Comparison of ENCODE assay signal across 21 cellular contexts in the genomic region with DNA sequence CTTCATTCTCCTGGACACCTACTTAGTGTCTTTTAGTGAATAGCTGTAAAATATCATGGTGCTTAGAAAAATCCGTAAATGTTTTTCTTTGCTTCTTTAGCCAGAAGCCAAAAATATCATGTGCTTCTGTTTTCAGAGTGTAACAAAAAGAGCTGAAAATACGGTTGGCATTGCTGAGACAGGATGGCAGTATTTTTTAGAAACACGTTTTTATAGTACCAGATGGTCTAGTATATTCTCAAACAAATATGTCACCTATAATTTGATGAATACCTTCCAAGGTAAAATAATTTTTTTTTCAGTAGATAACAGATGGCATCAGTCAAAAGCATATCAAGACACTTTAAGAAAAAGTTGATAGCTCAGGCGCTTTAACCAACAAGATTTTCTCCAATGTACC.
"Had no signal": no experiment of that assay in that cellular context is flagged by ENCODE, and none has a peak within 500 bp of the region (broad histone marks: within the 10 kb centered on the region; RNA-seq: fewer than 3 reads in every experiment).

No MANE protein-coding gene starts in this region.

- H3K27ac ChIP-seq: epithelial cell of prostate, esophagus muscularis mucosa, gastrocnemius medialis, heart right ventricle, psoas muscle, right lobe of liver, spleen, testis, tibial nerve had no signal

- H3K4me1 ChIP-seq: esophagus muscularis mucosa, gastrocnemius medialis, heart right ventricle, psoas muscle, right lobe of liver, spleen, testis, tibial nerve had no signal

- H3K4me3 ChIP-seq: esophagus muscularis mucosa, gastrocnemius medialis, heart right ventricle, psoas muscle, right lobe of liver, spleen, testis, tibial nerve had no signal

- DNase-seq: effector memory CD8-positive, alpha-beta T cell; gastrocnemius medialis; heart right ventricle; hypothalamus; islet precursor cell; mammary epithelial cell; naive thymus-derived CD4-positive, alpha-beta T cell; nephron progenitor cell; psoas muscle; retina; right lobe of liver; spleen; stimulated activated CD4-positive, alpha-beta T cell treated with anti-CD3 and anti-CD28 coated beads, Interleukin-15, amount 100 ng/mL, for 24 hours; stimulated activated CD4-positive, alpha-beta T cell treated with anti-CD3 and anti-CD28 coated beads, Interleukin-1b, Interleukin-23, amount 100 ng/mL, for 48 hours; stimulated activated CD4-positive, alpha-beta T cell treated with anti-CD3 and anti-CD28 coated beads, Interleukin-4, amount 100 ng/mL, for 24 hours; testis had no signal

- H3K27me3 ChIP-seq: esophagus muscularis mucosa, gastrocnemius medialis, heart right ventricle, right lobe of liver, spleen, testis, tibial nerve had no signal

- H3K9me3 ChIP-seq: gastrocnemius medialis, psoas muscle, right lobe of liver, testis had no signal

- H3K36me3 ChIP-seq: esophagus muscularis mucosa, gastrocnemius medialis, heart right ventricle, right lobe of liver, spleen, tibial nerve had no signal

- ATAC-seq: effector memory CD8-positive, alpha-beta T cell; gastrocnemius medialis; heart right ventricle; left lobe of liver; naive thymus-derived CD4-positive, alpha-beta T cell; psoas muscle; right lobe of liver; stimulated activated memory B cell treated with anti-CD40 and anti-IgM and Interleukin-4, amounts not matched to agents 10 μg/mL and 1 μg/mL and 100 μg/mL, for 72 hours had no signal
